In genomic region chr10:101818958-101819633, GRCh38 we compare ENCODE assay signal across 1 cellular context.
TF ChIP-seq lines count a peak whose summit lies in the region.

No MANE protein-coding gene starts in this region.

TF ChIP-seq in HepG2, 621 proteins besides CTCF, POLR2A, EP300 and RAD21 (continued from another document and continues in another):
- TF ChIP-seq, protein P1, sequence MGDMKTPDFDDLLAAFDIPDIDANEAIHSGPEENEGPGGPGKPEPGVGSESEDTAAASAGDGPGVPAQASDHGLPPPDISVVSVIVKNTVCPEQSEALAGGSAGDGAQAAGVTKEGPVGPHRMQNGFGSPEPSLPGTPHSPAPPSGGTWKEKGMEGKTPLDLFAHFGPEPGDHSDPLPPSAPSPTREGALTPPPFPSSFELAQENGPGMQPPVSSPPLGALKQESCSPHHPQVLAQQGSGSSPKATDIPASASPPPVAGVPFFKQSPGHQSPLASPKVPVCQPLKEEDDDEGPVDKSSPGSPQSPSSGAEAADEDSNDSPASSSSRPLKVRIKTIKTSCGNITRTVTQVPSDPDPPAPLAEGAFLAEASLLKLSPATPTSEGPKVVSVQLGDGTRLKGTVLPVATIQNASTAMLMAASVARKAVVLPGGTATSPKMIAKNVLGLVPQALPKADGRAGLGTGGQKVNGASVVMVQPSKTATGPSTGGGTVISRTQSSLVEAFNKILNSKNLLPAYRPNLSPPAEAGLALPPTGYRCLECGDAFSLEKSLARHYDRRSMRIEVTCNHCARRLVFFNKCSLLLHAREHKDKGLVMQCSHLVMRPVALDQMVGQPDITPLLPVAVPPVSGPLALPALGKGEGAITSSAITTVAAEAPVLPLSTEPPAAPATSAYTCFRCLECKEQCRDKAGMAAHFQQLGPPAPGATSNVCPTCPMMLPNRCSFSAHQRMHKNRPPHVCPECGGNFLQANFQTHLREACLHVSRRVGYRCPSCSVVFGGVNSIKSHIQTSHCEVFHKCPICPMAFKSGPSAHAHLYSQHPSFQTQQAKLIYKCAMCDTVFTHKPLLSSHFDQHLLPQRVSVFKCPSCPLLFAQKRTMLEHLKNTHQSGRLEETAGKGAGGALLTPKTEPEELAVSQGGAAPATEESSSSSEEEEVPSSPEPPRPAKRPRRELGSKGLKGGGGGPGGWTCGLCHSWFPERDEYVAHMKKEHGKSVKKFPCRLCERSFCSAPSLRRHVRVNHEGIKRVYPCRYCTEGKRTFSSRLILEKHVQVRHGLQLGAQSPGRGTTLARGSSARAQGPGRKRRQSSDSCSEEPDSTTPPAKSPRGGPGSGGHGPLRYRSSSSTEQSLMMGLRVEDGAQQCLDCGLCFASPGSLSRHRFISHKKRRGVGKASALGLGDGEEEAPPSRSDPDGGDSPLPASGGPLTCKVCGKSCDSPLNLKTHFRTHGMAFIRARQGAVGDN (CRISPR knock-in tag; IDR thresholded peaks at IDR 0.05), result peak; percentile 60
- no peak for TF ChIP-seq THAP11 (CRISPR knock-in tag; IDR thresholded peaks at IDR 0.05)
- TF ChIP-seq, protein P2, sequence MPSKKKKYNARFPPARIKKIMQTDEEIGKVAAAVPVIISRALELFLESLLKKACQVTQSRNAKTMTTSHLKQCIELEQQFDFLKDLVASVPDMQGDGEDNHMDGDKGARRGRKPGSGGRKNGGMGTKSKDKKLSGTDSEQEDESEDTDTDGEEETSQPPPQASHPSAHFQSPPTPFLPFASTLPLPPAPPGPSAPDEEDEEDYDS (CRISPR knock-in tag; IDR thresholded peaks at IDR 0.05), result peak; percentile 26; the same call in 1 of the 2 replicates
- TF ChIP-seq, protein P3, sequence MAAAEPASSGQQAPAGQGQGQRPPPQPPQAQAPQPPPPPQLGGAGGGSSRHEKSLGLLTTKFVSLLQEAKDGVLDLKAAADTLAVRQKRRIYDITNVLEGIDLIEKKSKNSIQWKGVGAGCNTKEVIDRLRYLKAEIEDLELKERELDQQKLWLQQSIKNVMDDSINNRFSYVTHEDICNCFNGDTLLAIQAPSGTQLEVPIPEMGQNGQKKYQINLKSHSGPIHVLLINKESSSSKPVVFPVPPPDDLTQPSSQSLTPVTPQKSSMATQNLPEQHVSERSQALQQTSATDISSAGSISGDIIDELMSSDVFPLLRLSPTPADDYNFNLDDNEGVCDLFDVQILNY (CRISPR knock-in tag; conservative IDR thresholded peaks at IDR 0.05), result no peak
- TF ChIP-seq POLR2AphosphoS5 (IDR thresholded peaks at IDR 0.05; ENCODE audit: low read depth, low read length), result 0 out of 2 replicates have a peak, but pooled peaks have one; percentile 20
- peak; percentile 42; the same call in 1 of the 2 replicates for TF ChIP-seq GZF1 (CRISPR knock-in tag; IDR thresholded peaks at IDR 0.05)
- TF ChIP-seq SATB2 (CRISPR knock-in tag; IDR thresholded peaks at IDR 0.05), result 0 out of 2 replicates have a peak, but pooled peaks have one; percentile 3
- TF ChIP-seq, protein P4, sequence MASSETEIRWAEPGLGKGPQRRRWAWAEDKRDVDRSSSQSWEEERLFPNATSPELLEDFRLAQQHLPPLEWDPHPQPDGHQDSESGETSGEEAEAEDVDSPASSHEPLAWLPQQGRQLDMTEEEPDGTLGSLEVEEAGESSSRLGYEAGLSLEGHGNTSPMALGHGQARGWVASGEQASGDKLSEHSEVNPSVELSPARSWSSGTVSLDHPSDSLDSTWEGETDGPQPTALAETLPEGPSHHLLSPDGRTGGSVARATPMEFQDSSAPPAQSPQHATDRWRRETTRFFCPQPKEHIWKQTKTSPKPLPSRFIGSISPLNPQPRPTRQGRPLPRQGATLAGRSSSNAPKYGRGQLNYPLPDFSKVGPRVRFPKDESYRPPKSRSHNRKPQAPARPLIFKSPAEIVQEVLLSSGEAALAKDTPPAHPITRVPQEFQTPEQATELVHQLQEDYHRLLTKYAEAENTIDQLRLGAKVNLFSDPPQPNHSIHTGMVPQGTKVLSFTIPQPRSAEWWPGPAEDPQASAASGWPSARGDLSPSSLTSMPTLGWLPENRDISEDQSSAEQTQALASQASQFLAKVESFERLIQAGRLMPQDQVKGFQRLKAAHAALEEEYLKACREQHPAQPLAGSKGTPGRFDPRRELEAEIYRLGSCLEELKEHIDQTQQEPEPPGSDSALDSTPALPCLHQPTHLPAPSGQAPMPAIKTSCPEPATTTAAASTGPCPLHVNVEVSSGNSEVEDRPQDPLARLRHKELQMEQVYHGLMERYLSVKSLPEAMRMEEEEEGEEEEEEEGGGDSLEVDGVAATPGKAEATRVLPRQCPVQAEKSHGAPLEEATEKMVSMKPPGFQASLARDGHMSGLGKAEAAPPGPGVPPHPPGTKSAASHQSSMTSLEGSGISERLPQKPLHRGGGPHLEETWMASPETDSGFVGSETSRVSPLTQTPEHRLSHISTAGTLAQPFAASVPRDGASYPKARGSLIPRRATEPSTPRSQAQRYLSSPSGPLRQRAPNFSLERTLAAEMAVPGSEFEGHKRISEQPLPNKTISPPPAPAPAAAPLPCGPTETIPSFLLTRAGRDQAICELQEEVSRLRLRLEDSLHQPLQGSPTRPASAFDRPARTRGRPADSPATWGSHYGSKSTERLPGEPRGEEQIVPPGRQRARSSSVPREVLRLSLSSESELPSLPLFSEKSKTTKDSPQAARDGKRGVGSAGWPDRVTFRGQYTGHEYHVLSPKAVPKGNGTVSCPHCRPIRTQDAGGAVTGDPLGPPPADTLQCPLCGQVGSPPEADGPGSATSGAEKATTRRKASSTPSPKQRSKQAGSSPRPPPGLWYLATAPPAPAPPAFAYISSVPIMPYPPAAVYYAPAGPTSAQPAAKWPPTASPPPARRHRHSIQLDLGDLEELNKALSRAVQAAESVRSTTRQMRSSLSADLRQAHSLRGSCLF (CRISPR knock-in tag; IDR thresholded peaks at IDR 0.05; ENCODE audit: borderline replicate concordance), result no peak
- peak; percentile 35; the same call in 1 of the 2 replicates for TF ChIP-seq SIN3A (IDR thresholded peaks at IDR 0.05; ENCODE audit: borderline replicate concordance, low read depth, low read length)
- TF ChIP-seq ZNF160 (CRISPR knock-in tag; IDR thresholded peaks at IDR 0.05), result peak; percentile 60; the same call in 1 of the 2 replicates
- no peak for TF ChIP-seq KMT2B (CRISPR knock-in tag; IDR thresholded peaks at IDR 0.05)
- TF ChIP-seq ZNF576 (CRISPR knock-in tag; IDR thresholded peaks at IDR 0.05), result no peak
- TF ChIP-seq ZNF335 (CRISPR knock-in tag; IDR thresholded peaks at IDR 0.05), result 0 out of 2 replicates have a peak, but pooled peaks have one; percentile 20
- no peak for TF ChIP-seq SMC3 (IDR thresholded peaks at IDR 0.05; ENCODE audit: low read length)
- no peak for TF ChIP-seq ZNF850 (CRISPR knock-in tag; conservative IDR thresholded peaks at IDR 0.05)
- TF ChIP-seq, protein P5, sequence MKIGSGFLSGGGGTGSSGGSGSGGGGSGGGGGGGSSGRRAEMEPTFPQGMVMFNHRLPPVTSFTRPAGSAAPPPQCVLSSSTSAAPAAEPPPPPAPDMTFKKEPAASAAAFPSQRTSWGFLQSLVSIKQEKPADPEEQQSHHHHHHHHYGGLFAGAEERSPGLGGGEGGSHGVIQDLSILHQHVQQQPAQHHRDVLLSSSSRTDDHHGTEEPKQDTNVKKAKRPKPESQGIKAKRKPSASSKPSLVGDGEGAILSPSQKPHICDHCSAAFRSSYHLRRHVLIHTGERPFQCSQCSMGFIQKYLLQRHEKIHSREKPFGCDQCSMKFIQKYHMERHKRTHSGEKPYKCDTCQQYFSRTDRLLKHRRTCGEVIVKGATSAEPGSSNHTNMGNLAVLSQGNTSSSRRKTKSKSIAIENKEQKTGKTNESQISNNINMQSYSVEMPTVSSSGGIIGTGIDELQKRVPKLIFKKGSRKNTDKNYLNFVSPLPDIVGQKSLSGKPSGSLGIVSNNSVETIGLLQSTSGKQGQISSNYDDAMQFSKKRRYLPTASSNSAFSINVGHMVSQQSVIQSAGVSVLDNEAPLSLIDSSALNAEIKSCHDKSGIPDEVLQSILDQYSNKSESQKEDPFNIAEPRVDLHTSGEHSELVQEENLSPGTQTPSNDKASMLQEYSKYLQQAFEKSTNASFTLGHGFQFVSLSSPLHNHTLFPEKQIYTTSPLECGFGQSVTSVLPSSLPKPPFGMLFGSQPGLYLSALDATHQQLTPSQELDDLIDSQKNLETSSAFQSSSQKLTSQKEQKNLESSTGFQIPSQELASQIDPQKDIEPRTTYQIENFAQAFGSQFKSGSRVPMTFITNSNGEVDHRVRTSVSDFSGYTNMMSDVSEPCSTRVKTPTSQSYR (CRISPR knock-in tag; IDR thresholded peaks at IDR 0.05; ENCODE audit: borderline replicate concordance), result peak; percentile 12; the same call in 1 of the 2 replicates
- TF ChIP-seq, protein P6, sequence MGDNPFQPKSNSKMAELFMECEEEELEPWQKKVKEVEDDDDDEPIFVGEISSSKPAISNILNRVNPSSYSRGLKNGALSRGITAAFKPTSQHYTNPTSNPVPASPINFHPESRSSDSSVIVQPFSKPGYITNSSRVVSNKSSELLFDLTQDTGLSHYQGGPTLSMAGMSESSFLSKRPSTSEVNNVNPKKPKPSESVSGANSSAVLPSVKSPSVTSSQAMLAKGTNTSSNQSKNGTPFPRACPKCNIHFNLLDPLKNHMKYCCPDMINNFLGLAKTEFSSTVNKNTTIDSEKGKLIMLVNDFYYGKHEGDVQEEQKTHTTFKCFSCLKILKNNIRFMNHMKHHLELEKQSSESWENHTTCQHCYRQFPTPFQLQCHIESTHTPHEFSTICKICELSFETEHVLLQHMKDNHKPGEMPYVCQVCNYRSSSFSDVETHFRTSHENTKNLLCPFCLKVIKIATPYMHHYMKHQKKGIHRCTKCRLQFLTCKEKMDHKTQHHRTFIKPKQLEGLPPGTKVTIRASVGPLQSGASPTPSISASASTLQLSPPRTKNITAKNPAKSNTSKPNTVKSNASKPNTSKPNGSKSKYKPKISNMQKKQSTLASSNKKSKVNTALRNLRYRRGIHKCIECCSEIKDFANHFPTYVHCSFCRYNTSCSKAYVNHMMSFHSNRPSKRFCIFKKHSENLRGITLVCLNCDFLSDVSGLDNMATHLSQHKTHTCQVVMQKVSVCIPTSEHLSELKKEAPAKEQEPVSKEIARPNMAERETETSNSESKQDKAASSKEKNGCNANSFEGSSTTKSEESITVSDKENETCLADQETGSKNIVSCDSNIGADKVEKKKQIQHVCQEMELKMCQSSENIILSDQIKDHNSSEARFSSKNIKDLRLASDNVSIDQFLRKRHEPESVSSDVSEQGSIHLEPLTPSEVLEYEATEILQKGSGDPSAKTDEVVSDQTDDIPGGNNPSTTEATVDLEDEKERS (CRISPR knock-in tag; IDR thresholded peaks at IDR 0.05), result no peak
- 0 out of 2 replicates have a peak, but pooled peaks have one; percentile 18 for TF ChIP-seq ZKSCAN8 (CRISPR knock-in tag; IDR thresholded peaks at IDR 0.05; ENCODE audit: borderline replicate concordance)
- peak; percentile 66; the same call in 1 of the 2 replicates for TF ChIP-seq ARNT2 (CRISPR knock-in tag; IDR thresholded peaks at IDR 0.05; ENCODE audit: low read depth)
- peak; percentile 2; the same call in 1 of the 2 replicates for TF ChIP-seq RARA (CRISPR knock-in tag; IDR thresholded peaks at IDR 0.05)
- TF ChIP-seq GPBP1L1 (CRISPR knock-in tag; IDR thresholded peaks at IDR 0.05), result no peak
- 0 out of 2 replicates have a peak, but pooled peaks have one; percentile 26 for TF ChIP-seq HDAC2 (CRISPR knock-in tag; IDR thresholded peaks at IDR 0.05)
- peak; percentile 30; the same call in 1 of the 2 replicates for TF ChIP-seq ELF3 (CRISPR knock-in tag; IDR thresholded peaks at IDR 0.05)
- no peak for TF ChIP-seq HINFP (CRISPR knock-in tag; IDR thresholded peaks at IDR 0.05; ENCODE audit: low read depth)
- 0 out of 2 replicates have a peak, but pooled peaks have one; percentile 18 for TF ChIP-seq JUN (CRISPR knock-in tag; IDR thresholded peaks at IDR 0.05)
- TF ChIP-seq, protein P7, sequence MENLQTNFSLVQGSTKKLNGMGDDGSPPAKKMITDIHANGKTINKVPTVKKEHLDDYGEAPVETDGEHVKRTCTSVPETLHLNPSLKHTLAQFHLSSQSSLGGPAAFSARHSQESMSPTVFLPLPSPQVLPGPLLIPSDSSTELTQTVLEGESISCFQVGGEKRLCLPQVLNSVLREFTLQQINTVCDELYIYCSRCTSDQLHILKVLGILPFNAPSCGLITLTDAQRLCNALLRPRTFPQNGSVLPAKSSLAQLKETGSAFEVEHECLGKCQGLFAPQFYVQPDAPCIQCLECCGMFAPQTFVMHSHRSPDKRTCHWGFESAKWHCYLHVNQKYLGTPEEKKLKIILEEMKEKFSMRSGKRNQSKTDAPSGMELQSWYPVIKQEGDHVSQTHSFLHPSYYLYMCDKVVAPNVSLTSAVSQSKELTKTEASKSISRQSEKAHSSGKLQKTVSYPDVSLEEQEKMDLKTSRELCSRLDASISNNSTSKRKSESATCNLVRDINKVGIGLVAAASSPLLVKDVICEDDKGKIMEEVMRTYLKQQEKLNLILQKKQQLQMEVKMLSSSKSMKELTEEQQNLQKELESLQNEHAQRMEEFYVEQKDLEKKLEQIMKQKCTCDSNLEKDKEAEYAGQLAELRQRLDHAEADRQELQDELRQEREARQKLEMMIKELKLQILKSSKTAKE (CRISPR knock-in tag; IDR thresholded peaks at IDR 0.05; ENCODE audit: borderline replicate concordance), result no peak
- peak; percentile 50; the same call in 1 of the 2 replicates for TF ChIP-seq SALL1 (CRISPR knock-in tag; IDR thresholded peaks at IDR 0.05)
- peak; percentile 68; the same call in 1 of the 2 replicates for TF ChIP-seq SRF (IDR thresholded peaks at IDR 0.05; ENCODE audit: low read depth, low read length)
- peak; percentile 82 for TF ChIP-seq MYPOP (CRISPR knock-in tag; IDR thresholded peaks at IDR 0.05)
- TF ChIP-seq ZNF564 (CRISPR knock-in tag; IDR thresholded peaks at IDR 0.05), result no peak; the same call in 1 of the 2 replicates
- 0 out of 2 replicates have a peak, but pooled peaks have one; percentile 36 for TF ChIP-seq ZBTB21 (CRISPR knock-in tag; IDR thresholded peaks at IDR 0.05)
